In the genomic region with DNA sequence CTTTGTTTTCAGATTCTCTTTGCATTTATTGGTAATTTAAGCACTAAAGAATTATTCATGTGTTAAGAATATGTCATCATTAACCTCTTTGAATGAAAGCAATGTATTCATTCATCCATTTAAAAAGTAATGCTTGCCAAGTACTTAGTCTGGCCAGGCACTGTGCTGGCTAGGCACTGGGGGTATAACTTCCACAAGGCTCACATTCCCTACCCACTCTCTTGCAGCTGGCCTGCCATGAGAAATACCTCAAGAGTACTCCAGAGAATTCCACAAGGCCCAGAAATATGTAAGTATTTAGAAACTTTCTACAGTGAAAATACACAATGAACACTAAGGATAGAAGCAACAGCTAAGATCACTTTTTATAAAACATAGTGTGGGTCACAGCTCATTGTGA, we compare ENCODE assay signal across 29 cellular contexts. TPM values are rescaled to one million over a fixed set of nuclear protein-coding genes. Genes with fewer than 3 reads are reported as not detected.
"Had no signal": no experiment of that assay in that cellular context is flagged by ENCODE, and none has a peak within 500 bp of the region (broad histone marks: within the 10 kb centered on the region; RNA-seq: fewer than 3 reads in every experiment).

No MANE protein-coding gene starts in this region.

- H3K4me1 ChIP-seq: ascending aorta, body of pancreas, breast epithelium had no signal

- DNase-seq: activated B cell treated with CpG ODN at 0.5 μM for 24 hours; activated CD4-positive, alpha-beta memory T cell treated with anti-CD3 and anti-CD28 coated beads for 36 hours; activated CD4-positive, alpha-beta T cell treated with anti-CD3 and anti-CD28 coated beads for 4 hours; activated CD4-positive, alpha-beta T cell treated with anti-CD3 and anti-CD28 coated beads, Interleukin-2, amount 10 ng/mL, durations not matched to agents 24 days and 14 days; activated CD4-positive, alpha-beta T cell treated with anti-CD3 and anti-CD28 coated beads, Interleukin-2, amount 50 U/mL, for 1 hour; activated CD4-positive, alpha-beta T cell treated with anti-CD3 and anti-CD28 coated beads, Interleukin-2, amount 50 U/mL, for 4 hours; activated CD4-positive, CD25-positive, alpha-beta regulatory T cell treated with anti-CD3 and anti-CD28 coated beads, Interleukin-2, amount 50 U/mL, for 72 hours; activated CD8-positive, alpha-beta memory T cell treated with anti-CD3 and anti-CD28 coated beads, Interleukin-2, amount 50 U/mL, for 4 hours; activated CD8-positive, alpha-beta T cell treated with anti-CD3 and anti-CD28 coated beads for 36 hours; activated effector memory CD4-positive, alpha-beta T cell treated with Interleukin-2 at 50 U/mL for 16 hours; activated gamma-delta T cell; activated naive CD4-positive, alpha-beta T cell treated with anti-CD3 and anti-CD28 coated beads, Interleukin-2, amount 10 ng/mL, durations not matched to agents 7 days and 5 days; activated naive CD4-positive, alpha-beta T cell treated with Interleukin-2 at 50 U/mL for 16 hours; activated naive CD8-positive, alpha-beta T cell treated with anti-CD3 and anti-CD28 coated beads, Interleukin-2, amount 10 ng/mL, durations not matched to agents 7 days and 5 days; activated naive CD8-positive, alpha-beta T cell treated with anti-CD3 and anti-CD28 coated beads, Interleukin-2, amount 50 U/mL, for 24 hours; activated T-cell treated with anti-CD3 and anti-CD28 coated beads, Interleukin-2, amount 50 U/mL, for 24 hours; activated T-cell treated with anti-CD3 and anti-CD28 coated beads, Interleukin-2, amount 50 U/mL, for 48 hours; amygdala; anterior cingulate cortex; body of pancreas; brain microvascular endothelial cell; central memory CD4-positive, alpha-beta T cell; T-helper 1 cell; T-helper 2 cell; T-helper 9 cell had no signal

- H3K27ac ChIP-seq: ascending aorta, body of pancreas, brain microvascular endothelial cell, breast epithelium, VCaP had no signal

- H3K36me3 ChIP-seq: ascending aorta, brain microvascular endothelial cell had no signal

- ATAC-seq: activated CD8-positive, alpha-beta T cell treated with anti-CD3 and anti-CD28 coated beads for 36 hours; activated naive CD8-positive, alpha-beta T cell treated with anti-CD3 and anti-CD28 coated beads, Interleukin-2, amount 50 U/mL, for 24 hours; body of pancreas had no signal

- H3K27me3 ChIP-seq: ascending aorta, body of pancreas, brain microvascular endothelial cell, breast epithelium had no signal

- H3K4me3 ChIP-seq: ascending aorta, body of pancreas, breast epithelium had no signal

RNA-seq across cellular contexts. Expression of gene IRGM, which starts 33.0 kb away (rescaled TPM):
- total RNA-seq: ascending aorta, body of pancreas, cardiac septum had no signal
